ENCODE assay signal across 11 cellular contexts in the genomic region with DNA sequence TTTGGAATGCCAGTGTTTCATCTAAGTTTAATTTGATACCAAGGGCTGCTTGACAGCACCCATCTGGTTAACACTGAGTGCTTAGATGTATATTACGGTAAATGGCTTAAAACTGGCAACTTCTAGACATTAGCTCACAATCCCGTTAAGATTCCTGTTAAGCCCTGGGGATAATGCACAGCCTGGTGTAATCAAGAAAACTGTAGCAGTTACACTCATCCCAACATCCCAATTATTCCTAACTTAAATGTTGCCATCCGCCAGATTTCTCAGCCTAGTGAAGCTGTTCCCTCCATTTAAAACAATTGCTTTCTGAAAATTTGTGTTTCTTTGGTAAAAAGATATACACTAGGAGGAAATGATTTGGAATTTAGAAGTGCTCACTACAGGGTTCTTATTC. TPM values are rescaled to one million over a fixed set of nuclear protein-coding genes. Genes with fewer than 3 reads are reported as not detected.
DNase-seq lines count a peak whose midpoint lies in the region; ATAC-seq and TF ChIP-seq lines count a peak whose summit lies in the region.
"Had no signal": no experiment of that assay in that cellular context is flagged by ENCODE, and none has a peak within 500 bp of the region (broad histone marks: within the 10 kb centered on the region; RNA-seq: fewer than 3 reads in every experiment).

No MANE protein-coding gene starts in this region.

- no peak for ATAC-seq in upper lobe of left lung (ENCODE audit: low FRiP score in 2 of 2)
- ATAC-seq in GM18502 (IDR thresholded peaks at IDR 0.05; ENCODE audit: poor library complexity, unreplicated experiment): no peak
- ATAC-seq: natural killer cell treated with Interleukin-12 subunit alpha and Interleukin-12 subunit beta and Interleukin-15 and Interleukin-18, amount 100 ng/mL, for 72 hours had no signal

- WGBS in ovary, 3 donors: 44 to 49% (median 45%) methylated on average over 3 of the region's 3 CpGs
- WGBS in upper lobe of left lung, 2 donors: 79 to 85% methylated on average over 3 of the region's 3 CpGs

- H3K36me3 ChIP-seq in ascending aorta (no peaks in the 10 kb centered on the region), ovary (no peaks in the 10 kb centered on the region), upper lobe of left lung (no peaks in the 10 kb centered on the region), HAP-1 (replicated peaks) (no peaks in the 10 kb centered on the region)

- H3K27me3 ChIP-seq in ascending aorta (no peaks in the 10 kb centered on the region), ovary (no peaks in the 10 kb centered on the region), upper lobe of left lung (no peaks in the 10 kb centered on the region), HAP-1 (ENCODE audit: low read depth) (no peaks in the 10 kb centered on the region)

- TF ChIP-seq EP300 in ovary (IDR thresholded peaks at IDR 0.05): no peak
- TF ChIP-seq EP300 in upper lobe of left lung (IDR thresholded peaks at IDR 0.05): no peak

- DNase-seq in ascending aorta (ENCODE audit: low spot score in 2 of 2): no peak
- DNase-seq in fibroblast of peridontal ligament (ENCODE audit: extremely low read depth): peak; percentile 33
- DNase-seq in ovary: no peak
- DNase-seq in upper lobe of left lung: no peak
- DNase-seq in HAP-1 (ENCODE audit: low spot score in 2 of 2): no peak
- no peak for DNase-seq in NOMO-1 (lab: John Stamatoyannopoulos, UW; ENCODE audit: unreplicated experiment in 2 of 2)
- DNase-seq: activated naive CD8-positive, alpha-beta T cell treated with anti-CD3 and anti-CD28 coated beads, Interleukin-2, amount 10 ng/mL, durations not matched to agents 7 days and 5 days; Calu3; NCI-H1105 treated with DMSO at 0.1 percent for 48 hours had no signal

- H3K4me3 ChIP-seq in ascending aorta (peak overlapping the region in 1 of 2 donors; percentile 54), ovary (no peak overlapping the region), upper lobe of left lung (no peak overlapping the region), HAP-1 (no peak overlapping the region)

- in situ Hi-C loops in HAP-1 (cut with MboI; ENCODE audit: low sequenced_read_pairs): no loop called here

- H3K4me1 ChIP-seq in ascending aorta (peaks cover 7 to 52% of the 10 kb centered on the region in 2 donors), ovary (ENCODE audit: insufficient read depth) (peaks cover 31% of the 10 kb centered on the region), upper lobe of left lung (peaks cover 35 to 64% (median 49%) of the 10 kb centered on the region in 4 donors), HAP-1 (peaks cover 25% of the 10 kb centered on the region)

- TF ChIP-seq POLR2A in ovary (IDR thresholded peaks at IDR 0.05) (no peak), upper lobe of left lung (IDR thresholded peaks at IDR 0.05) (no peak)

- H3K9me3 ChIP-seq in ascending aorta (no peaks in the 10 kb centered on the region), ovary (no peaks in the 10 kb centered on the region), upper lobe of left lung (no peaks in the 10 kb centered on the region), HAP-1 (no peaks in the 10 kb centered on the region)

- intact Hi-C loops in ascending aorta (cut with DNase I): loop anchor here (2.0 kb wide), 1 partner anchor 29 kb away; the partner anchor contains the start of gene PPFIBP1
- intact Hi-C loops in ovary (cut with DNase I): no loop called here

- H3K27ac ChIP-seq in ascending aorta (peak overlapping the region; percentile 71 to 75), ovary (peak overlapping the region; percentile 32 to 84), upper lobe of left lung (peak overlapping the region; percentile 11 to 76 (median 61))

- TF ChIP-seq CTCF in ascending aorta (IDR thresholded peaks at IDR 0.05) (no peak), ovary (IDR thresholded peaks at IDR 0.05) (no peak), upper lobe of left lung (IDR thresholded peaks at IDR 0.05) (no peak)

RNA-seq across cellular contexts. Expression of gene PPFIBP1, which starts 30.0 kb away (rescaled TPM):
- total RNA-seq in ascending aorta (56.4 TPM), ovary (100 to 1,000 TPM; 105 to 216 (median 162) TPM), upper lobe of left lung (100 to 1,000 TPM in 3 of 6 donors, 10 to 100 TPM in 3; 67.5 to 129 (median 101) TPM)
- 10 to 100 TPM; 61.3 to 93.9 TPM for polyA plus RNA-seq in ovary
